1 cellular context compared by ENCODE assay signal in the genomic region with DNA sequence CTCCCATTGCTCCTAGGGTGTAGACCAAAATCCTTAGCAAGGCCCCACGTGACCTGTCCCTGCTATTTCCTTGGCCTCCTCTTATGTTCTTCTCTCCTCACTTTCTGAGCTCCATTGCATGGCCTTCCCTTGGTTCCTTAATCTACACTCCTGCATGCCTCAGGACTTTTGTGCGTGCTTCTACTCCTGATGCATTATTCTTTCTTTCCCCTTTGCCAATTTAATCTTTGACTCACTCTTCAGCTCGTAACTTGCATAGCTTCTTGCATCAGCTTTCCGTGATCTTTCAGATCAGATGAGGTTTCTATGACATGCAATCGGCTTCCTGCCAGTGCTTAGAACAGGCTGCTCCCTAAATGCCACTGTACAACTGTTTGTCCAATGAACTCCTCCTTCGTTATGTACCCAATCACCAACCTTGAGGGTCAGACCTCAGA.
TF ChIP-seq lines count a peak whose summit lies in the region.

No MANE protein-coding gene starts in this region.

TF ChIP-seq in GM12878, 131 proteins besides CTCF, POLR2A, EP300 and RAD21:
- TF ChIP-seq, protein P1, sequence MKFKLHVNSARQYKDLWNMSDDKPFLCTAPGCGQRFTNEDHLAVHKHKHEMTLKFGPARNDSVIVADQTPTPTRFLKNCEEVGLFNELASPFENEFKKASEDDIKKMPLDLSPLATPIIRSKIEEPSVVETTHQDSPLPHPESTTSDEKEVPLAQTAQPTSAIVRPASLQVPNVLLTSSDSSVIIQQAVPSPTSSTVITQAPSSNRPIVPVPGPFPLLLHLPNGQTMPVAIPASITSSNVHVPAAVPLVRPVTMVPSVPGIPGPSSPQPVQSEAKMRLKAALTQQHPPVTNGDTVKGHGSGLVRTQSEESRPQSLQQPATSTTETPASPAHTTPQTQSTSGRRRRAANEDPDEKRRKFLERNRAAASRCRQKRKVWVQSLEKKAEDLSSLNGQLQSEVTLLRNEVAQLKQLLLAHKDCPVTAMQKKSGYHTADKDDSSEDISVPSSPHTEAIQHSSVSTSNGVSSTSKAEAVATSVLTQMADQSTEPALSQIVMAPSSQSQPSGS (IDR thresholded peaks at IDR 0.05; ENCODE audit: low read length) = no peak
- TF ChIP-seq RUNX3 (IDR thresholded peaks at IDR 0.05; ENCODE audit: low read length) = no peak
- no peak for TF ChIP-seq POU2F2 (IDR thresholded peaks at IDR 0.05; ENCODE audit: borderline replicate concordance, low read depth, low read length)
- TF ChIP-seq HDGF (IDR thresholded peaks at IDR 0.05) = no peak
- TF ChIP-seq WRNIP1 (IDR thresholded peaks at IDR 0.05; ENCODE audit: borderline replicate concordance, low read depth, low read length) = no peak
- no peak for TF ChIP-seq FOXM1 (IDR thresholded peaks at IDR 0.05; ENCODE audit: low read depth, low read length)
- TF ChIP-seq YBX1 (IDR thresholded peaks at IDR 0.05) = no peak
- TF ChIP-seq TCF3 (IDR thresholded peaks at IDR 0.05; ENCODE audit: borderline replicate concordance, insufficient read depth, low read depth, low read length) = no peak
